2 cellular contexts compared by ENCODE assay signal in genomic region chr6:12309070-12309469, GRCh38.
TF ChIP-seq lines count a peak whose summit lies in the region.

No MANE protein-coding gene starts in this region.

TF ChIP-seq in HepG2, 621 proteins besides CTCF, POLR2A, EP300 and RAD21:
- TF ChIP-seq ZNF564 (CRISPR knock-in tag; IDR thresholded peaks at IDR 0.05) (peak; percentile 84; the same call in 1 of the 2 replicates), THAP8 (CRISPR knock-in tag; IDR thresholded peaks at IDR 0.05; ENCODE audit: borderline replicate concordance) (no peak)

TF ChIP-seq in A549, 52 proteins besides CTCF, POLR2A, EP300 and RAD21:
- TF ChIP-seq EHF (CRISPR knock-in tag; IDR thresholded peaks at IDR 0.05) (0 out of 2 replicates have a peak, but pooled peaks have one; percentile 74), CHD2 (IDR thresholded peaks at IDR 0.05; ENCODE audit: low read length, partially characterized antibody) (no peak), RFX5 (IDR thresholded peaks at IDR 0.05) (no peak)
